In the genomic region with DNA sequence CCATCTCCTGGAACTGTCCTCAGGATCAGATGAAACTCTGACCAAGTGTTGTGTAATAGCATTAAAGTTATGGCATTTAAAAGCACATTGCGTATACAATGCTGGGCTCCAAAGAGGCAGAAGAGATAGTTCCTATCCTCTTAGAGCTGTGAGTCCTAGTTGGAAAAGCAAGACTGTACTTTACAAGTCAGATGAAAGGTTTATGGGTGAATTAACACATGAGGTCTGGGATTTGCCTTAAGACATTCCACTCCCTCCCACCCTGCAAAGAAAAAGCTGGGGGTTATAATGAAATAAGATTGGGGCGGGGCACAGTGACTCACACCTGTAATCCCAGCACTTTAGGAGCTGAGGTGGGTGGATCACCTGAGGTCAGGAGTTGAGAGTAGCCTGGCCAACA, we compare ENCODE assay signal across 20 cellular contexts. TPM values are rescaled to one million over a fixed set of nuclear protein-coding genes. Genes with fewer than 3 reads are reported as not detected.
DNase-seq lines count a peak whose midpoint lies in the region; ATAC-seq, FAIRE-seq and TF ChIP-seq lines count a peak whose summit lies in the region.
"Had no signal": no experiment of that assay in that cellular context is flagged by ENCODE, and none has a peak within 500 bp of the region (broad histone marks: within the 10 kb centered on the region; RNA-seq: fewer than 3 reads in every experiment).

No MANE protein-coding gene starts in this region.

- 75 to 90% (median 84%) methylated on average over 2 of the region's 2 CpGs for WGBS in small intestine, 3 donors

- H3K4me1 ChIP-seq in RWPE2 (ENCODE audit: insufficient read depth, poor library complexity, severe bottlenecking) (peaks cover 41% of the 10 kb centered on the region), foreskin keratinocyte (peaks cover 27% of the 10 kb centered on the region), small intestine (ENCODE audit: control insufficient read depth in 2 of 2, insufficient read depth in 1 of 2, low read depth in 1 of 2, low read length in 1 of 2) (no peaks in the 10 kb centered on the region)
- H3K4me1 ChIP-seq: gastrocnemius medialis had no signal

- H3K27ac ChIP-seq in RWPE2 (ENCODE audit: poor library complexity, severe bottlenecking) (peak overlapping the region; percentile 93), foreskin keratinocyte (peak overlapping the region; percentile 62), small intestine (ENCODE audit: low read depth in 1 of 2, low read length in 1 of 2) (no peak overlapping the region)
- H3K27ac ChIP-seq: gastrocnemius medialis had no signal

- H3K4me3 ChIP-seq in RWPE2 (ENCODE audit: severe bottlenecking) (no peak overlapping the region), small intestine (ENCODE audit: low read depth in 1 of 2, low read length in 2 of 2) (no peak overlapping the region)
- H3K4me3 ChIP-seq: gastrocnemius medialis, MG63 had no signal

- ATAC-seq in RWPE2 (ENCODE audit: low read depth) (peak; percentile 59), foreskin keratinocyte (no peak), GM18868 (IDR thresholded peaks at IDR 0.05; ENCODE audit: unreplicated experiment) (no peak)
- ATAC-seq: gastrocnemius medialis; natural killer cell; stimulated activated naive B cell treated with anti-CD40 and anti-IgM and Interleukin-4, amounts not matched to agents 10 μg/mL and 1 μg/mL and 100 μg/mL, for 72 hours had no signal

- no peak for FAIRE-seq in small intestine (lab: Jason Lieb, UNC)
- FAIRE-seq: colon, endometrium, TTC549 had no signal

- no peaks in the 10 kb centered on the region for H3K9me3 ChIP-seq in RWPE2 (ENCODE audit: severe bottlenecking)
- no peaks in the 10 kb centered on the region for H3K9me3 ChIP-seq in small intestine (ENCODE audit: control insufficient read depth, low read depth)
- H3K9me3 ChIP-seq: gastrocnemius medialis, MG63 had no signal

- DNase-seq in HT-29 (ENCODE audit: low spot score) (peak; percentile 78), RWPE2 (ENCODE audit: low spot score) (peak; percentile 89), foreskin keratinocyte (peak; percentile 40 to 57), small intestine (peak; percentile 26), Kasumi-1 (lab: John Stamatoyannopoulos, UW) (no peak), DMS 273 treated with DMSO at 0.1 percent for 48 hours (lab: John Stamatoyannopoulos, UW) (no peak)
- DNase-seq: activated CD4-positive, alpha-beta T cell treated with anti-CD3 and anti-CD28 coated beads for 4 hours; COR-L47; gastrocnemius medialis; MG63; natural killer cell; NCI-H146; NCI-H2171; NCI-H526; stimulated activated CD4-positive, alpha-beta T cell treated with anti-CD3 and anti-CD28 coated beads, Interleukin-1b, Interleukin-23, amount 100 ng/mL, for 48 hours; stimulated activated naive B cell treated with anti-CD40 and anti-IgM and Interleukin-4, amounts not matched to agents 10 μg/mL and 1 μg/mL and 100 μg/mL, for 72 hours had no signal

- TF ChIP-seq CTCF in RWPE2 (IDR thresholded peaks at IDR 0.05; ENCODE audit: poor library complexity, severe bottlenecking) (no peak), foreskin keratinocyte (conservative IDR thresholded peaks at IDR 0.05) (no peak)

- H3K36me3 ChIP-seq in RWPE2 (ENCODE audit: low read depth) (peaks cover 48% of the 10 kb centered on the region), small intestine (ENCODE audit: control insufficient read depth in 2 of 2, insufficient read depth in 2 of 2, low read length in 2 of 2) (no peaks in the 10 kb centered on the region)
- H3K36me3 ChIP-seq: gastrocnemius medialis had no signal

- H3K27me3 ChIP-seq in RWPE2 (ENCODE audit: insufficient read depth, poor library complexity, severe bottlenecking) = no peaks in the 10 kb centered on the region
- no peaks in the 10 kb centered on the region for H3K27me3 ChIP-seq in foreskin keratinocyte
- no peaks in the 10 kb centered on the region for H3K27me3 ChIP-seq in small intestine (ENCODE audit: control insufficient read depth in 2 of 2, insufficient read depth in 2 of 2, low read length in 2 of 2)
- H3K27me3 ChIP-seq: gastrocnemius medialis, MG63 had no signal

RNA-seq across cellular contexts. Expression of a gene that starts 35.6 kb away (rescaled TPM):
- total RNA-seq in HT-29 (2014; rRNA removed; shearing (Covaris generic)) = 27.9 and 32.3 TPM in 2 replicates
- total RNA-seq in foreskin keratinocyte = 14.2 and 18.0 TPM in 2 replicates
- polyA plus RNA-seq in foreskin keratinocyte = 16.2 and 17.9 TPM in 2 replicates
- 10 to 100 TPM; 19.7 to 28.5 (median 23.7) TPM for polyA plus RNA-seq in small intestine

RNA-seq across cellular contexts. Expression of a gene that starts 42.7 kb away (rescaled TPM):
- total RNA-seq in HT-29 (2014; rRNA removed; shearing (Covaris generic)) = 5,364 and 5,662 TPM in 2 replicates
- 3,686 and 3,829 TPM in 2 replicates for total RNA-seq in foreskin keratinocyte
- polyA plus RNA-seq in foreskin keratinocyte (2,590 and 2,857 TPM in 2 replicates), small intestine (1,000 to 10,000 TPM in 2 of 3 donors, 100 to 1,000 TPM in 1; 708 to 2,664 (median 1,742) TPM)

RNA-seq across cellular contexts. Expression of a gene that starts 43.2 kb away (rescaled TPM):
- 9.2 and 15.4 TPM in 2 replicates for total RNA-seq in HT-29 (2014; rRNA removed; shearing (Covaris generic))
- total RNA-seq in foreskin keratinocyte = 34.3 and 36.7 TPM in 2 replicates
- polyA plus RNA-seq in foreskin keratinocyte = 14.5 and 20.0 TPM in 2 replicates
- 10 to 100 TPM in 1 of 3 donors, 1 to 10 TPM in 2; 2.5 to 10.7 (median 6.2) TPM for polyA plus RNA-seq in small intestine

Comparison
In these comparisons a context has a peak if more than half of its experiments do, and no peak if none do; other contexts are left out.
1. DNase-seq: peak in HT-29 (single experiment), RWPE2 (single experiment), foreskin keratinocyte (2 of 2) and small intestine (single experiment); none in Kasumi-1 (0 of 2) and DMS 273 treated with DMSO at 0.1 percent for 48 hours (single experiment).
2. H3K27ac ChIP-seq: peak in RWPE2 (single experiment) and foreskin keratinocyte (single experiment); none in small intestine (0 of 2).